ENCODE assay signal across 8 cellular contexts in genomic region chr20:62900692-62901584, GRCh38. TPM values are rescaled to one million over a fixed set of nuclear protein-coding genes. Genes with fewer than 3 reads are reported as not detected.
A peak's percentile ranks its signal among the peaks of the same experiment; 100 is the strongest.
DNase-seq lines count a peak whose midpoint lies in the region; ATAC-seq and TF ChIP-seq lines count a peak whose summit lies in the region.

No MANE protein-coding gene starts in this region.

- H3K4me1 Mint-ChIP-seq in activated CD4-positive, alpha-beta T cell treated with anti-CD3 and anti-CD28 coated beads, Interleukin-2, amount 10 ng/mL, durations not matched to agents 24 days and 14 days = peaks cover 30% of the 10 kb centered on the region
- peaks cover 44% of the 10 kb centered on the region for H3K4me1 Mint-ChIP-seq in WTC11

- peaks cover 44% of the 10 kb centered on the region for H3K36me3 Mint-ChIP-seq in activated CD4-positive, alpha-beta T cell treated with anti-CD3 and anti-CD28 coated beads, Interleukin-2, amount 10 ng/mL, durations not matched to agents 24 days and 14 days (ENCODE audit: low read depth)
- peaks cover 55% of the 10 kb centered on the region for H3K36me3 Mint-ChIP-seq in WTC11

- no peak overlapping the region for H3K4me3 ChIP-seq in HUES48 (ENCODE audit: low read depth, low read length)

- POLR2A ChIA-PET in WTC11 (lab: Charles Lee) = interaction anchor here (1.1 to 1.2 kb wide), 2 partner anchors 24 to 26 kb away, joined by 3 to 5 read pairs; no protein-coding TSS in a partner anchor

- ATAC-seq in WTC11 (peak; percentile 44), left lobe of liver (peak; percentile 52)

- CTCF ChIA-PET in WTC11 (lab: Charles Lee) = interaction anchor here (0.6 to 2.2 kb wide), 26 partner anchors 11 to 577 kb away, joined by 3 to 11 read pairs (median 4); partner anchors contain the start of gene BHLHE23

- peak overlapping the region; percentile 48 for H3K27ac Mint-ChIP-seq in activated CD4-positive, alpha-beta T cell treated with anti-CD3 and anti-CD28 coated beads, Interleukin-2, amount 10 ng/mL, durations not matched to agents 24 days and 14 days
- peak overlapping the region; percentile 96 for H3K27ac Mint-ChIP-seq in WTC11

- no peak for DNase-seq in activated CD4-positive, alpha-beta T cell treated with anti-CD3 and anti-CD28 coated beads, Interleukin-2, amount 10 ng/mL, durations not matched to agents 24 days and 14 days
- DNase-seq in activated CD4-positive, alpha-beta T cell treated with anti-CD3 and anti-CD28 coated beads, Interleukin-2, amount 50 U/mL, for 4 hours = no peak
- DNase-seq in WTC11 (ENCODE audit: low spot score) (no peak), left lobe of liver (ENCODE audit: low spot score) (no peak), 8988T (no peak), NOMO-1 treated with DMSO at 0.1 percent for 48 hours (lab: John Stamatoyannopoulos, UW; ENCODE audit: unreplicated experiment) (no peak)
- no peak for DNase-seq in stimulated activated CD4-positive, alpha-beta T cell treated with anti-CD3 and anti-CD28 coated beads, Interleukin-2, amount 100 ng/mL, for 24 hours

- no peaks in the 10 kb centered on the region for H3K27me3 Mint-ChIP-seq in activated CD4-positive, alpha-beta T cell treated with anti-CD3 and anti-CD28 coated beads, Interleukin-2, amount 10 ng/mL, durations not matched to agents 24 days and 14 days
- no peaks in the 10 kb centered on the region for H3K27me3 Mint-ChIP-seq in WTC11 (ENCODE audit: low read depth)

- H3K9me3 ChIP-seq in HUES48 (ENCODE audit: control insufficient read depth, insufficient read depth, low read length) = no peaks in the 10 kb centered on the region

- no peaks in the 10 kb centered on the region for H3K27me3 ChIP-seq in HUES48 (ENCODE audit: control insufficient read depth, insufficient read depth, low read length)

- intact Hi-C loops in activated CD4-positive, alpha-beta T cell treated with anti-CD3 and anti-CD28 coated beads, Interleukin-2, amount 10 ng/mL, durations not matched to agents 24 days and 14 days (cut with micrococcal nuclease) = loop anchor here (1.0 to 2.0 kb wide), 3 partner anchors 18 to 108 kb away; no protein-coding TSS in a partner anchor

- no peak overlapping the region for H3K4me3 Mint-ChIP-seq in activated CD4-positive, alpha-beta T cell treated with anti-CD3 and anti-CD28 coated beads, Interleukin-2, amount 10 ng/mL, durations not matched to agents 24 days and 14 days
- no peak overlapping the region for H3K4me3 Mint-ChIP-seq in WTC11

- H3K27ac ChIP-seq in HUES48 (ENCODE audit: low read depth, low read length) = peak overlapping the region; percentile 83

- peaks cover 65% of the 10 kb centered on the region for H3K36me3 ChIP-seq in HUES48 (ENCODE audit: control insufficient read depth, insufficient read depth, low read length)

- no peak overlapping the region for H3K9ac ChIP-seq in HUES48 (ENCODE audit: low read depth, low read length)

- no peak for TF ChIP-seq CTCF in WTC11 (IDR thresholded peaks at IDR 0.05)

- peaks cover 27% of the 10 kb centered on the region for H3K4me1 ChIP-seq in HUES48 (ENCODE audit: control insufficient read depth, insufficient read depth, low read length)

- no peaks in the 10 kb centered on the region for H3K9me3 Mint-ChIP-seq in activated CD4-positive, alpha-beta T cell treated with anti-CD3 and anti-CD28 coated beads, Interleukin-2, amount 10 ng/mL, durations not matched to agents 24 days and 14 days
- no peaks in the 10 kb centered on the region for H3K9me3 Mint-ChIP-seq in WTC11

TF ChIP-seq in WTC11, 78 proteins besides CTCF, POLR2A, EP300 and RAD21 (continues in another document):
- TF ChIP-seq JUN (CRISPR knock-in tag; IDR thresholded peaks at IDR 0.05) = no peak
- TF ChIP-seq NR3C1 (CRISPR knock-in tag; conservative IDR thresholded peaks at IDR 0.05; ENCODE audit: low read depth) = no peak
- no peak for TF ChIP-seq GTF2I (CRISPR knock-in tag; conservative IDR thresholded peaks at IDR 0.05)
- no peak for TF ChIP-seq USF1 (CRISPR knock-in tag; IDR thresholded peaks at IDR 0.05)
- TF ChIP-seq SOX15 (CRISPR knock-in tag; IDR thresholded peaks at IDR 0.05) = no peak
- TF ChIP-seq NFYB (CRISPR knock-in tag; conservative IDR thresholded peaks at IDR 0.05; ENCODE audit: low read depth) = no peak; the same call in 1 of the 2 replicates
- TF ChIP-seq SMAD4 (CRISPR knock-in tag; IDR thresholded peaks at IDR 0.05) = no peak
- peak; percentile 52; the same call in 1 of the 2 replicates for TF ChIP-seq KAT7 (CRISPR knock-in tag; IDR thresholded peaks at IDR 0.05; ENCODE audit: borderline replicate concordance)
- peak; percentile 28; the same call in 1 of the 2 replicates for TF ChIP-seq GABPB1 (CRISPR knock-in tag; IDR thresholded peaks at IDR 0.05)
- TF ChIP-seq EMX1 (CRISPR knock-in tag; IDR thresholded peaks at IDR 0.05) = 0 out of 2 replicates have a peak, but pooled peaks have one; percentile 45
- TF ChIP-seq ZSCAN18 (CRISPR knock-in tag; IDR thresholded peaks at IDR 0.05) = no peak
- TF ChIP-seq ZBTB43 (CRISPR knock-in tag; IDR thresholded peaks at IDR 0.05) = peak; percentile 74; the same call in 1 of the 2 replicates
- no peak for TF ChIP-seq USF2 (CRISPR knock-in tag; IDR thresholded peaks at IDR 0.05)
- TF ChIP-seq ZNF416 (CRISPR knock-in tag; IDR thresholded peaks at IDR 0.05) = 0 out of 2 replicates have a peak, but pooled peaks have one; percentile 24
- TF ChIP-seq ZMAT4 (CRISPR knock-in tag; IDR thresholded peaks at IDR 0.05) = no peak

RNA-seq across cellular contexts. Expression of gene DIDO1, which starts 25.4 kb away (rescaled TPM):
- 58.5 and 61.2 TPM in 2 replicates for total RNA-seq in activated CD4-positive, alpha-beta T cell treated with anti-CD3 and anti-CD28 coated beads, Interleukin-2, amount 10 ng/mL, durations not matched to agents 24 days and 14 days
- total RNA-seq in WTC11 (2021) = 69.3 to 87.3 TPM (median 71.6 TPM) in 3 replicates
- 22.8 TPM for total RNA-seq in left lobe of liver

RNA-seq across cellular contexts. Expression of gene GID8, which starts 37.0 kb away (rescaled TPM):
- 50.0 and 58.0 TPM in 2 replicates for total RNA-seq in activated CD4-positive, alpha-beta T cell treated with anti-CD3 and anti-CD28 coated beads, Interleukin-2, amount 10 ng/mL, durations not matched to agents 24 days and 14 days
- total RNA-seq in WTC11 (2021) = 56.2 to 70.2 TPM (median 56.6 TPM) in 3 replicates
- total RNA-seq in left lobe of liver = 19.3 TPM

RNA-seq across cellular contexts. Expression of gene TCFL5, which starts 39.3 kb away (rescaled TPM):
- total RNA-seq in activated CD4-positive, alpha-beta T cell treated with anti-CD3 and anti-CD28 coated beads, Interleukin-2, amount 10 ng/mL, durations not matched to agents 24 days and 14 days = 5.8 and 6.2 TPM in 2 replicates
- 19.7 to 20.4 TPM (median 20.3 TPM) in 3 replicates for total RNA-seq in WTC11 (2021)
- total RNA-seq in left lobe of liver = 6.2 TPM

RNA-seq across cellular contexts. Expression of gene SLC17A9, which starts 51.6 kb away (rescaled TPM):
- total RNA-seq in activated CD4-positive, alpha-beta T cell treated with anti-CD3 and anti-CD28 coated beads, Interleukin-2, amount 10 ng/mL, durations not matched to agents 24 days and 14 days = 13.0 and 14.0 TPM in 2 replicates
- 26.2 to 41.7 TPM (median 30.8 TPM) in 3 replicates for total RNA-seq in WTC11 (2021)
- total RNA-seq in left lobe of liver = 125 TPM
